9 cellular contexts compared by ENCODE assay signal in the genomic region with DNA sequence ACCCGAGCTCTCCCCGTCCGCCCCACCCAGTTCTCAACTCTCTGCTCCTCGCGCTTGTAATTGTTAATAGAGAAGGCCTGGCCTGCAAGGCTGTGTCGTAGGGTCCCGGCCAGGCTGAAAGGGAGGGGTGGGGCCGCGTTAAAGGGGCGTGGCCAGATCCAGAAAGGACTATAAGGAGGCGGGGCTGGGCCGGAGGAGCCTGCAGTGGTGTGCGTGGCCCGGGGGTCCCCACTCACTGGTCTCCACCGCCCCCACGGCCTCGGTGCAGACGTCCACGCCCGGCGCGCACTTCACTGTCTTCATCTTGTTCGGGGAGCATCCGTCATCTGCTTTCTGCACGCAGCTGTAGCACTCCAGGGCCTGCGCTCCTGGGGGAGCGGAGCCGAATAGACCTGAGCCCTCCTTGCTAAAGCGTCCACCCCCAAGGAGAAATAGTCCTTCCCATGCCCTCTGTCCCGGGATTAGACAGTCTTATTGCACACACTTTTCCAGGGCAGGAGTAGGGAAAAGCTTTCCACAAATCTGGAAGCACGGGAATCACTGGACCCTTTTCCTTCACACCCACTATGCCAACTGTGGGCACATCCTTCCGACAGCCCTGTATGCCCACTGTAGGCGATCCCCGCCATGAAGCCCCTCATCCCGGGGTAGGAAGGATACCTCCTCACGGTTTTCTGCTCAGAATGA. TPM values are rescaled to one million over a fixed set of nuclear protein-coding genes. Genes with fewer than 3 reads are reported as not detected.
DNase-seq lines count a peak whose midpoint lies in the region; ATAC-seq and TF ChIP-seq lines count a peak whose summit lies in the region.
"Had no signal": no experiment of that assay in that cellular context is flagged by ENCODE, and none has a peak within 500 bp of the region (broad histone marks: within the 10 kb centered on the region; RNA-seq: fewer than 3 reads in every experiment).

No MANE protein-coding gene starts in this region.

- ATAC-seq in GM19043 (IDR thresholded peaks at IDR 0.05; ENCODE audit: low read depth, unreplicated experiment) (peak; percentile 39), HG03378 (IDR thresholded peaks at IDR 0.05; ENCODE audit: unreplicated experiment) (peak; percentile 30)

- 15 to 27% methylated on average over 21 to 22 of the region's 36 CpGs for WGBS in esophagus squamous epithelium, 2 donors
- WGBS in urinary bladder, result 10% methylated on average over 36 of the region's 36 CpGs

- no peak overlapping the region for H3K4me2 ChIP-seq in neural cell (ENCODE audit: low read length)

- H3K4me3 Mint-ChIP-seq in activated CD4-positive, alpha-beta T cell treated with anti-CD3 and anti-CD28 coated beads, Interleukin-2, amount 10 ng/mL, durations not matched to agents 7 days and 5 days, result peak overlapping the region; percentile 90

- no peaks in the 10 kb centered on the region for H3K27me3 Mint-ChIP-seq in activated CD4-positive, alpha-beta T cell treated with anti-CD3 and anti-CD28 coated beads, Interleukin-2, amount 10 ng/mL, durations not matched to agents 7 days and 5 days

- peaks cover 0 to 27% (median 5%) of the 10 kb centered on the region in 3 donors for H3K36me3 ChIP-seq in esophagus squamous epithelium
- H3K36me3 ChIP-seq in neural cell (ENCODE audit: insufficient read depth, low read length), result no peaks in the 10 kb centered on the region
- no peaks in the 10 kb centered on the region for H3K36me3 ChIP-seq in urinary bladder (ENCODE audit: insufficient read depth)

- peak overlapping the region; percentile 52 for H3K9ac ChIP-seq in neural cell (ENCODE audit: low read length)

- H3K27ac Mint-ChIP-seq in activated CD4-positive, alpha-beta T cell treated with anti-CD3 and anti-CD28 coated beads, Interleukin-2, amount 10 ng/mL, durations not matched to agents 7 days and 5 days, result peak overlapping the region; percentile 98

- TF ChIP-seq CTCF in 22Rv1 (IDR thresholded peaks at IDR 0.05) (no peak), esophagus squamous epithelium (IDR thresholded peaks at IDR 0.05) (no peak), neural cell (IDR thresholded peaks at IDR 0.05; ENCODE audit: poor library complexity, severe bottlenecking) (no peak)

- no peaks in the 10 kb centered on the region for H3K79me2 ChIP-seq in neural cell (replicated peaks; ENCODE audit: insufficient read depth, low read length)

- no peak for TF ChIP-seq RAD21 in neural cell (conservative IDR thresholded peaks at IDR 0.05)

- peaks cover 46% of the 10 kb centered on the region for H3K4me1 Mint-ChIP-seq in activated CD4-positive, alpha-beta T cell treated with anti-CD3 and anti-CD28 coated beads, Interleukin-2, amount 10 ng/mL, durations not matched to agents 7 days and 5 days

- no peaks in the 10 kb centered on the region for H4K20me1 ChIP-seq in neural cell (ENCODE audit: insufficient read depth)

- peaks cover 17 to 69% (median 36%) of the 10 kb centered on the region in 3 donors for H3K4me1 ChIP-seq in esophagus squamous epithelium
- no peaks in the 10 kb centered on the region for H3K4me1 ChIP-seq in urinary bladder (ENCODE audit: insufficient read depth)

- H3K4me3 ChIP-seq in esophagus squamous epithelium, result peak overlapping the region; percentile 54 to 68 (median 66)
- peak overlapping the region; percentile 74 for H3K4me3 ChIP-seq in neural cell (ENCODE audit: low read length)
- H3K4me3 ChIP-seq in urinary bladder (ENCODE audit: low read depth, low read length), result peak overlapping the region; percentile 48

- H3F3A ChIP-seq in neural cell (ENCODE audit: insufficient read depth, low read length, poor library complexity, severe bottlenecking), result no peaks in the 10 kb centered on the region

- no peak for TF ChIP-seq EP300 in neural cell (conservative IDR thresholded peaks at IDR 0.05; ENCODE audit: poor library complexity, severe bottlenecking)

- CTCF ChIA-PET in activated CD4-positive, alpha-beta T cell treated with anti-CD3 and anti-CD28 coated beads, Interleukin-2, amount 10 ng/mL, durations not matched to agents 7 days and 5 days (lab: Charles Lee), result interaction anchor here (0.7 to 1.8 kb wide), 12 partner anchors 10 to 655 kb away, joined by 3 to 13 read pairs (median 4); partner anchors contain the start of gene IRGQ

- peak overlapping the region; percentile 71 for H3K27ac ChIP-seq in 22Rv1
- peak overlapping the region; percentile 90 to 96 (median 92) for H3K27ac ChIP-seq in esophagus squamous epithelium
- H3K27ac ChIP-seq in neural cell (ENCODE audit: low read length), result no peak overlapping the region
- H3K27ac ChIP-seq in urinary bladder (ENCODE audit: low read depth), result peak overlapping the region; percentile 80

- peak overlapping the region; percentile 4 for H2AFZ ChIP-seq in neural cell (ENCODE audit: low read depth, low read length)

- H3K9me2 ChIP-seq in neural cell (ENCODE audit: insufficient read depth, low read length), result no peaks in the 10 kb centered on the region

- POLR2A ChIA-PET in activated CD4-positive, alpha-beta T cell treated with anti-CD3 and anti-CD28 coated beads, Interleukin-2, amount 10 ng/mL, durations not matched to agents 7 days and 5 days (lab: Charles Lee), result interaction anchor here (1.7 kb wide), 1 partner anchor 25 kb away, joined by 7 read pairs; no protein-coding TSS in a partner anchor

- TF ChIP-seq POLR2A in esophagus squamous epithelium (IDR thresholded peaks at IDR 0.05), result peak in 2 of 4 donors; percentile 32 to 47

- H3K9me3 Mint-ChIP-seq in activated CD4-positive, alpha-beta T cell treated with anti-CD3 and anti-CD28 coated beads, Interleukin-2, amount 10 ng/mL, durations not matched to agents 7 days and 5 days, result no peaks in the 10 kb centered on the region

- H3K27me3 ChIP-seq in esophagus squamous epithelium, result no peaks in the 10 kb centered on the region
- H3K27me3 ChIP-seq in neural cell (ENCODE audit: insufficient read depth, low read depth, low read length), result no peaks in the 10 kb centered on the region

- H3K9me3 ChIP-seq in esophagus squamous epithelium (no peaks in the 10 kb centered on the region), neural cell (ENCODE audit: low read length) (no peaks in the 10 kb centered on the region)

- intact Hi-C loops in esophagus squamous epithelium (cut with DNase I), result no loop called here

- no peak for DNase-seq in activated CD4-positive, alpha-beta T cell treated with anti-CD3 and anti-CD28 coated beads, Interleukin-2, amount 10 ng/mL, durations not matched to agents 7 days and 5 days
- DNase-seq in esophagus squamous epithelium (lab: John Stamatoyannopoulos, UW), result peak; percentile 63
- DNase-seq in NCI-H2196 (lab: John Stamatoyannopoulos, UW; ENCODE audit: unreplicated experiment), result no peak

- H3K36me3 Mint-ChIP-seq in activated CD4-positive, alpha-beta T cell treated with anti-CD3 and anti-CD28 coated beads, Interleukin-2, amount 10 ng/mL, durations not matched to agents 7 days and 5 days (ENCODE audit: low read depth), result no peaks in the 10 kb centered on the region

TF ChIP-seq in neural cell, 6 proteins besides CTCF, POLR2A, EP300 and RAD21:
- TF ChIP-seq MXI1 (conservative IDR thresholded peaks at IDR 0.05; ENCODE audit: poor library complexity, severe bottlenecking), result peak; percentile 3
- TF ChIP-seq EZH2 (IDR thresholded peaks at IDR 0.05; ENCODE audit: borderline replicate concordance, insufficient read depth, low read length, poor library complexity, severe bottlenecking), result no peak

RNA-seq across cellular contexts. Expression of gene LYPD3, which starts 1.2 kb away (rescaled TPM):
- total RNA-seq in activated CD4-positive, alpha-beta T cell treated with anti-CD3 and anti-CD28 coated beads, Interleukin-2, amount 10 ng/mL, durations not matched to agents 7 days and 5 days, result under 1 TPM; 0.73 to 0.84 TPM
- total RNA-seq in esophagus squamous epithelium (100 to 1,000 TPM; 312 to 823 (median 569) TPM), urinary bladder (2.8 TPM)
- polyA plus RNA-seq in neural cell (not detected in 2 replicates), urinary bladder (7.7 TPM)
- not detected in 2 replicates for polyA minus RNA-seq in neural cell
- total RNA-seq: pulmonary artery endothelial cell had no signal

RNA-seq across cellular contexts. Expression of gene PHLDB3, which starts 40.3 kb away (rescaled TPM):
- 10 to 100 TPM; 11.9 to 18.6 TPM for total RNA-seq in activated CD4-positive, alpha-beta T cell treated with anti-CD3 and anti-CD28 coated beads, Interleukin-2, amount 10 ng/mL, durations not matched to agents 7 days and 5 days
- total RNA-seq in esophagus squamous epithelium (10 to 100 TPM; 45.3 to 92.8 (median 61.9) TPM), urinary bladder (10.7 TPM)
- polyA plus RNA-seq in neural cell (5.6 and 8.1 TPM in 2 replicates), urinary bladder (12.4 TPM)
- polyA minus RNA-seq in neural cell, result 3.0 and 4.1 TPM in 2 replicates

RNA-seq across cellular contexts. Expression of gene TEX101, which starts 49.5 kb away (rescaled TPM):
- not detected for total RNA-seq in activated CD4-positive, alpha-beta T cell treated with anti-CD3 and anti-CD28 coated beads, Interleukin-2, amount 10 ng/mL, durations not matched to agents 7 days and 5 days
- total RNA-seq in esophagus squamous epithelium (1 to 10 TPM in 1 of 4 donors, under 1 TPM in 1, not detected in 2; 0.53 to 3.4 TPM), urinary bladder (not detected)
- polyA plus RNA-seq in neural cell (not detected in 2 replicates), urinary bladder (not detected)
- not detected in 2 replicates for polyA minus RNA-seq in neural cell
- total RNA-seq: pulmonary artery endothelial cell had no signal

Comparison
In these comparisons a context has a peak if more than half of its experiments do, and no peak if none do; other contexts are left out.
1. RNA of gene LYPD3, which starts 1.2 kb away (total RNA-seq): 312 to 823 TPM in esophagus squamous epithelium; 2.8 TPM in urinary bladder (single experiment) and 0.73 to 0.84 TPM in activated CD4-positive, alpha-beta T cell treated with anti-CD3 and anti-CD28 coated beads, Interleukin-2, amount 10 ng/mL, durations not matched to agents 7 days and 5 days; every median in the first group is over 10 times any median in the second.
2. Peak in every context shown above with its lines, with median percentiles within 50 percentile points of each other: H3K4me3 ChIP-seq.